ENCODE assay signal across 14 cellular contexts in genomic region chr3:60708191-60708975, GRCh38.
DNase-seq lines count a peak whose midpoint lies in the region; ATAC-seq and TF ChIP-seq lines count a peak whose summit lies in the region.
"Had no signal": no experiment of that assay in that cellular context is flagged by ENCODE, and none has a peak within 500 bp of the region (broad histone marks: within the 10 kb centered on the region; RNA-seq: fewer than 3 reads in every experiment).

No MANE protein-coding gene starts in this region.

- intact Hi-C loops in A673 (cut with micrococcal nuclease; ENCODE audit: unreplicated experiment), result no loop called here

- POLR2A ChIA-PET in A673 (lab: Charles Lee; ENCODE audit: low non-redundant PET), result no interaction called here

- ATAC-seq in GM18870 (IDR thresholded peaks at IDR 0.05; ENCODE audit: unreplicated experiment), result no peak
- no peak for ATAC-seq in HG03565 (IDR thresholded peaks at IDR 0.05; ENCODE audit: unreplicated experiment)
- ATAC-seq in GM18868 (IDR thresholded peaks at IDR 0.05; ENCODE audit: unreplicated experiment), result no peak

- no TSS peak for BruUV-seq in A673 (replicated peaks; lab: Mats Ljungman, UMichigan)

- CTCF ChIA-PET in A673 (lab: Charles Lee), result no interaction called here

- TF ChIP-seq CTCF in A673 (conservative IDR thresholded peaks at IDR 0.05; ENCODE audit: low read depth, low read length), result no peak

- H3K36me3 ChIP-seq in A673 (ENCODE audit: insufficient read depth, low read length, poor library complexity, severe bottlenecking), result no peaks in the 10 kb centered on the region
- H3K36me3 ChIP-seq: BE2C, esophagus muscularis mucosa, neural progenitor cell had no signal

- H3K27ac ChIP-seq in A673 (ENCODE audit: low read depth, low read length, poor library complexity, severe bottlenecking), result no peak overlapping the region
- H3K27ac ChIP-seq: esophagus muscularis mucosa, neural progenitor cell had no signal

- no peaks in the 10 kb centered on the region for H3K27me3 ChIP-seq in A673 (replicated peaks; ENCODE audit: insufficient read depth, low read depth, low read length, poor library complexity)
- H3K27me3 ChIP-seq: BE2C, esophagus muscularis mucosa, neural progenitor cell had no signal

- H3K4me3 ChIP-seq in A673 (ENCODE audit: low read depth, low read length, poor library complexity, severe bottlenecking), result no peak overlapping the region
- H3K4me3 ChIP-seq: esophagus muscularis mucosa, neural progenitor cell had no signal

- no peaks in the 10 kb centered on the region for H3K4me1 ChIP-seq in A673 (ENCODE audit: insufficient read depth, low read length, poor library complexity, severe bottlenecking)
- H3K4me1 ChIP-seq: BE2C, neural progenitor cell had no signal

- H3K9me3 ChIP-seq in A673 (ENCODE audit: low read depth, low read length, poor library complexity, severe bottlenecking), result no peaks in the 10 kb centered on the region
- H3K9me3 ChIP-seq: BE2C, esophagus muscularis mucosa had no signal

- DNase-seq in A673 (ENCODE audit: low spot score) (peak; percentile 0), HS-27A (ENCODE audit: low read depth) (peak; percentile 11), NCI-H69 (lab: John Stamatoyannopoulos, UW) (peak; percentile 93), fibroblast of peridontal ligament (ENCODE audit: extremely low read depth) (peak; percentile 8), mucosa of gallbladder (ENCODE audit: low spot score) (no peak)
- DNase-seq: anterior cingulate cortex, BE2C, Kasumi-1, kidney had no signal
